ENCODE assay signal across 16 cellular contexts in the genomic region with DNA sequence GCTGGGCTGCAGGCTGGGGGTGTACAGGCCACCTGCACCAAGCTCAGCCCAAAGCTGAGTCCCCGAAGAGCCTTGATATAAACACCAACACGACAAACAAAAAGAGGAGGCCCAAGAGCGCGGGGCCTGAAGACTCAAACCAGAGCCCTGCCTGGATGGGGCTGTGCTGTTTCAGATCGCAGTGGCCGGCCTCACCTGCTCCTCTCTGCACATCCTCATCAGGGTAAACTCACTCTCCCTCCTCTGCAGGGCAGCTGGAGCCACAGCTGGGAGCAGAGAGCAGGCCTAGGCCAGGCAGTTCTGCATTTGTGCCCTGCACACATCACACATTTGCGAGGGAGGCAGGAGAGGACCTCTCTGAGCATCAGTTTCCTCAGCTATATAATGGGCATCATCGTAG. TPM values are rescaled to one million over a fixed set of nuclear protein-coding genes. Genes with fewer than 3 reads are reported as not detected.
"Had no signal": no experiment of that assay in that cellular context is flagged by ENCODE, and none has a peak within 500 bp of the region (broad histone marks: within the 10 kb centered on the region; RNA-seq: fewer than 3 reads in every experiment).

No MANE protein-coding gene starts in this region.

- H3K27ac Mint-ChIP-seq: activated CD4-positive, alpha-beta T cell treated with anti-CD3 and anti-CD28 coated beads, Interleukin-2, amount 10 ng/mL, durations not matched to agents 7 days and 5 days; activated T-helper 2 cell treated with anti-CD3 and anti-CD28 coated beads, Interferon-gamma antibody, Interleukin-2, Interleukin-4, amounts not matched to agents 10 μg/mL and 5 μg/mL and 100 μg/mL, durations not matched to agents 14 hours and 24 hours and 36 hours; memory B cell; T-helper 1 cell treated with Interleukin-12 subunit alpha and Interleukin-12 subunit beta and Interleukin-4 antibody, amounts not matched to agents 30 μg/mL and 1 μg/mL, for 36 hours; WTC11 had no signal

- H3K9me3 ChIP-seq: esophagus muscularis mucosa, pancreas had no signal

- H3K4me3 ChIP-seq: esophagus muscularis mucosa, pancreas, skin epidermis had no signal

- DNase-seq: activated CD4-positive, alpha-beta T cell treated with anti-CD3 and anti-CD28 coated beads, Interleukin-2, amount 10 ng/mL, durations not matched to agents 7 days and 5 days; activated CD8-positive, alpha-beta memory T cell treated with anti-CD3 and anti-CD28 coated beads for 24 hours; activated T-cell treated with anti-CD3 and anti-CD28 coated beads for 4 hours; pancreas had no signal

- H3K9me3 Mint-ChIP-seq: activated CD4-positive, alpha-beta T cell treated with anti-CD3 and anti-CD28 coated beads, Interleukin-2, amount 10 ng/mL, durations not matched to agents 7 days and 5 days; activated T-helper 2 cell treated with anti-CD3 and anti-CD28 coated beads, Interferon-gamma antibody, Interleukin-2, Interleukin-4, amounts not matched to agents 10 μg/mL and 5 μg/mL and 100 μg/mL, durations not matched to agents 14 hours and 24 hours and 36 hours; memory B cell; T-helper 1 cell treated with Interleukin-12 subunit alpha and Interleukin-12 subunit beta and Interleukin-4 antibody, amounts not matched to agents 30 μg/mL and 1 μg/mL, for 36 hours; WTC11 had no signal

- H3K27me3 Mint-ChIP-seq: activated CD4-positive, alpha-beta T cell treated with anti-CD3 and anti-CD28 coated beads, Interleukin-2, amount 10 ng/mL, durations not matched to agents 7 days and 5 days; activated naive CD8-positive, alpha-beta T cell; memory B cell had no signal

- ATAC-seq: pancreas, SK-N-SH treated with all-trans-retinoic acid at 6 μM for 48 hours, WTC11 had no signal

- H3K4me3 Mint-ChIP-seq: activated CD4-positive, alpha-beta T cell treated with anti-CD3 and anti-CD28 coated beads, Interleukin-2, amount 10 ng/mL, durations not matched to agents 7 days and 5 days; activated naive CD8-positive, alpha-beta T cell; memory B cell; T-helper 1 cell treated with Interleukin-12 subunit alpha and Interleukin-12 subunit beta and Interleukin-4 antibody, amounts not matched to agents 30 μg/mL and 1 μg/mL, for 36 hours; WTC11 had no signal

- H3K27me3 ChIP-seq: esophagus muscularis mucosa, pancreas had no signal

- H3K36me3 ChIP-seq: pancreas had no signal

- H3K36me3 Mint-ChIP-seq: activated naive CD8-positive, alpha-beta T cell had no signal

- H3K27ac ChIP-seq: pancreas, skin epidermis had no signal

RNA-seq across cellular contexts. Expression of a gene that starts 57.9 kb away (rescaled TPM):
- total RNA-seq: activated CD4-positive, alpha-beta T cell treated with anti-CD3 and anti-CD28 coated beads, Interleukin-2, amount 10 ng/mL, durations not matched to agents 7 days and 5 days; activated T-helper 2 cell treated with anti-CD3 and anti-CD28 coated beads, Interferon-gamma antibody, Interleukin-2, Interleukin-4, amounts not matched to agents 10 μg/mL and 5 μg/mL and 100 μg/mL, durations not matched to agents 14 hours and 24 hours and 36 hours; esophagus muscularis mucosa; fibroblast of villous mesenchyme; pancreas; renal cortical epithelial cell; WTC11 had no signal
- polyA plus RNA-seq: neural cell, pancreas, thymus had no signal
